Comparison of ENCODE assay signal across 1 cellular context in the genomic region with DNA sequence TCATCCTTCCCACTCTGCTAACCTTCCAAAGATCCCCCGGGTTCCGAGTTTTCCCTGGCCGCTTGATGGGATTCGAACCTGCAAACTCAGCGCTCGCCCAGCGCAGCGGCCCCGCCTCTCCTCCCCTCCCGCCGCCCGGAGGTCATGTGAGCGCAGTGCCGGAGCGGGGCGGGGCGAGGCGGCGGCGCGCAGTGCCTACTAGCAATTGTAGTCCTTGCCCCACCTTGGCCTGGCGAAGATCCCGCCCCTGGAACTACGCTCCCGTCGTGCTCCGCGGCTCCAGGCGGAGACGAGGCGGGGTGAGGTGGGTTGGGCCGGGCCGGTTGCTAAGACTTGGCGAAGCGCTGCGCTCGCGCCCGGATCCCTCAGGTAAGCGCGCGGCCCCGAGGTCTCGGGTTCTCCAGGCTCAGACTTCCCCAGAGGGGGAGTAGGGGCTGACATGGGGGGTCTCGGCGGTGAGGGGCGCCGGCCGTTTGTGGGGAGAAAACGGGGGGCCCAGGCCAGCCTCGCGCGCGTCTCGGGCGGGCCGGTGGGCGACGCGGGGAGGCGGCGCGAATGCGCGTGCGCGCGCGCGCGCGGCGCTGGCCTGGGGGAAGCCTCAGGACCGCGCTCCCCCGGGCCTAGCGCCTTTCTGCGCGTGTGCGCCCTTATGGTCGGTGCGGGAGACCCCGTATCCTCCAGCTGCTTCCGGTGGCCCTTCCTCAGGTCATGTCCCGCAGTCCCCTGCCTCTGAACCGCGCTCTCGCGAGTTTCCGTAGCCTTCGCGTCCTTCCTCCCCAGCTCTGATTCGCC.
TF ChIP-seq lines count a peak whose summit lies in the region.

A gene (plus strand): TSS at position 329 of the 792 bp plus-strand sequence. CDS start 6,649 bp downstream, outside the sequence.
A gene with protein sequence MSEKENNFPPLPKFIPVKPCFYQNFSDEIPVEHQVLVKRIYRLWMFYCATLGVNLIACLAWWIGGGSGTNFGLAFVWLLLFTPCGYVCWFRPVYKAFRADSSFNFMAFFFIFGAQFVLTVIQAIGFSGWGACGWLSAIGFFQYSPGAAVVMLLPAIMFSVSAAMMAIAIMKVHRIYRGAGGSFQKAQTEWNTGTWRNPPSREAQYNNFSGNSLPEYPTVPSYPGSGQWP (plus strand): TSS at position 329 of the 792 bp plus-strand sequence. CDS start 9,621 bp downstream, outside the sequence.

TF ChIP-seq in HepG2, 621 proteins besides CTCF, POLR2A, EP300 and RAD21 (continued from another document and continues in another):
- TF ChIP-seq, protein P1, sequence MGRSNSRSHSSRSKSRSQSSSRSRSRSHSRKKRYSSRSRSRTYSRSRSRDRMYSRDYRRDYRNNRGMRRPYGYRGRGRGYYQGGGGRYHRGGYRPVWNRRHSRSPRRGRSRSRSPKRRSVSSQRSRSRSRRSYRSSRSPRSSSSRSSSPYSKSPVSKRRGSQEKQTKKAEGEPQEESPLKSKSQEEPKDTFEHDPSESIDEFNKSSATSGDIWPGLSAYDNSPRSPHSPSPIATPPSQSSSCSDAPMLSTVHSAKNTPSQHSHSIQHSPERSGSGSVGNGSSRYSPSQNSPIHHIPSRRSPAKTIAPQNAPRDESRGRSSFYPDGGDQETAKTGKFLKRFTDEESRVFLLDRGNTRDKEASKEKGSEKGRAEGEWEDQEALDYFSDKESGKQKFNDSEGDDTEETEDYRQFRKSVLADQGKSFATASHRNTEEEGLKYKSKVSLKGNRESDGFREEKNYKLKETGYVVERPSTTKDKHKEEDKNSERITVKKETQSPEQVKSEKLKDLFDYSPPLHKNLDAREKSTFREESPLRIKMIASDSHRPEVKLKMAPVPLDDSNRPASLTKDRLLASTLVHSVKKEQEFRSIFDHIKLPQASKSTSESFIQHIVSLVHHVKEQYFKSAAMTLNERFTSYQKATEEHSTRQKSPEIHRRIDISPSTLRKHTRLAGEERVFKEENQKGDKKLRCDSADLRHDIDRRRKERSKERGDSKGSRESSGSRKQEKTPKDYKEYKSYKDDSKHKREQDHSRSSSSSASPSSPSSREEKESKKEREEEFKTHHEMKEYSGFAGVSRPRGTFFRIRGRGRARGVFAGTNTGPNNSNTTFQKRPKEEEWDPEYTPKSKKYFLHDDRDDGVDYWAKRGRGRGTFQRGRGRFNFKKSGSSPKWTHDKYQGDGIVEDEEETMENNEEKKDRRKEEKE (IDR thresholded peaks at IDR 0.05), result no peak
- no peak for TF ChIP-seq ZBTB21 (CRISPR knock-in tag; IDR thresholded peaks at IDR 0.05)
- peak; percentile 83 for TF ChIP-seq GABPA (IDR thresholded peaks at IDR 0.05; ENCODE audit: low read depth, low read length)
- peak; percentile 92 for TF ChIP-seq GABPA (CRISPR knock-in tag; IDR thresholded peaks at IDR 0.05; ENCODE audit: low read depth)
- TF ChIP-seq, protein P2, sequence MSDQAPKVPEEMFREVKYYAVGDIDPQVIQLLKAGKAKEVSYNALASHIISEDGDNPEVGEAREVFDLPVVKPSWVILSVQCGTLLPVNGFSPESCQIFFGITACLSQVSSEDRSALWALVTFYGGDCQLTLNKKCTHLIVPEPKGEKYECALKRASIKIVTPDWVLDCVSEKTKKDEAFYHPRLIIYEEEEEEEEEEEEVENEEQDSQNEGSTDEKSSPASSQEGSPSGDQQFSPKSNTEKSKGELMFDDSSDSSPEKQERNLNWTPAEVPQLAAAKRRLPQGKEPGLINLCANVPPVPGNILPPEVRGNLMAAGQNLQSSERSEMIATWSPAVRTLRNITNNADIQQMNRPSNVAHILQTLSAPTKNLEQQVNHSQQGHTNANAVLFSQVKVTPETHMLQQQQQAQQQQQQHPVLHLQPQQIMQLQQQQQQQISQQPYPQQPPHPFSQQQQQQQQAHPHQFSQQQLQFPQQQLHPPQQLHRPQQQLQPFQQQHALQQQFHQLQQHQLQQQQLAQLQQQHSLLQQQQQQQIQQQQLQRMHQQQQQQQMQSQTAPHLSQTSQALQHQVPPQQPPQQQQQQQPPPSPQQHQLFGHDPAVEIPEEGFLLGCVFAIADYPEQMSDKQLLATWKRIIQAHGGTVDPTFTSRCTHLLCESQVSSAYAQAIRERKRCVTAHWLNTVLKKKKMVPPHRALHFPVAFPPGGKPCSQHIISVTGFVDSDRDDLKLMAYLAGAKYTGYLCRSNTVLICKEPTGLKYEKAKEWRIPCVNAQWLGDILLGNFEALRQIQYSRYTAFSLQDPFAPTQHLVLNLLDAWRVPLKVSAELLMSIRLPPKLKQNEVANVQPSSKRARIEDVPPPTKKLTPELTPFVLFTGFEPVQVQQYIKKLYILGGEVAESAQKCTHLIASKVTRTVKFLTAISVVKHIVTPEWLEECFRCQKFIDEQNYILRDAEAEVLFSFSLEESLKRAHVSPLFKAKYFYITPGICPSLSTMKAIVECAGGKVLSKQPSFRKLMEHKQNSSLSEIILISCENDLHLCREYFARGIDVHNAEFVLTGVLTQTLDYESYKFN (CRISPR knock-in tag; conservative IDR thresholded peaks at IDR 0.05), result peak; percentile 37; the same call in 1 of the 2 replicates
- TF ChIP-seq, protein P3, sequence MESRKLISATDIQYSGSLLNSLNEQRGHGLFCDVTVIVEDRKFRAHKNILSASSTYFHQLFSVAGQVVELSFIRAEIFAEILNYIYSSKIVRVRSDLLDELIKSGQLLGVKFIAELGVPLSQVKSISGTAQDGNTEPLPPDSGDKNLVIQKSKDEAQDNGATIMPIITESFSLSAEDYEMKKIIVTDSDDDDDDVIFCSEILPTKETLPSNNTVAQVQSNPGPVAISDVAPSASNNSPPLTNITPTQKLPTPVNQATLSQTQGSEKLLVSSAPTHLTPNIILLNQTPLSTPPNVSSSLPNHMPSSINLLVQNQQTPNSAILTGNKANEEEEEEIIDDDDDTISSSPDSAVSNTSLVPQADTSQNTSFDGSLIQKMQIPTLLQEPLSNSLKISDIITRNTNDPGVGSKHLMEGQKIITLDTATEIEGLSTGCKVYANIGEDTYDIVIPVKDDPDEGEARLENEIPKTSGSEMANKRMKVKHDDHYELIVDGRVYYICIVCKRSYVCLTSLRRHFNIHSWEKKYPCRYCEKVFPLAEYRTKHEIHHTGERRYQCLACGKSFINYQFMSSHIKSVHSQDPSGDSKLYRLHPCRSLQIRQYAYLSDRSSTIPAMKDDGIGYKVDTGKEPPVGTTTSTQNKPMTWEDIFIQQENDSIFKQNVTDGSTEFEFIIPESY (CRISPR knock-in tag; IDR thresholded peaks at IDR 0.05), result peak; percentile 36; the same call in 1 of the 2 replicates
- TF ChIP-seq, protein P4, sequence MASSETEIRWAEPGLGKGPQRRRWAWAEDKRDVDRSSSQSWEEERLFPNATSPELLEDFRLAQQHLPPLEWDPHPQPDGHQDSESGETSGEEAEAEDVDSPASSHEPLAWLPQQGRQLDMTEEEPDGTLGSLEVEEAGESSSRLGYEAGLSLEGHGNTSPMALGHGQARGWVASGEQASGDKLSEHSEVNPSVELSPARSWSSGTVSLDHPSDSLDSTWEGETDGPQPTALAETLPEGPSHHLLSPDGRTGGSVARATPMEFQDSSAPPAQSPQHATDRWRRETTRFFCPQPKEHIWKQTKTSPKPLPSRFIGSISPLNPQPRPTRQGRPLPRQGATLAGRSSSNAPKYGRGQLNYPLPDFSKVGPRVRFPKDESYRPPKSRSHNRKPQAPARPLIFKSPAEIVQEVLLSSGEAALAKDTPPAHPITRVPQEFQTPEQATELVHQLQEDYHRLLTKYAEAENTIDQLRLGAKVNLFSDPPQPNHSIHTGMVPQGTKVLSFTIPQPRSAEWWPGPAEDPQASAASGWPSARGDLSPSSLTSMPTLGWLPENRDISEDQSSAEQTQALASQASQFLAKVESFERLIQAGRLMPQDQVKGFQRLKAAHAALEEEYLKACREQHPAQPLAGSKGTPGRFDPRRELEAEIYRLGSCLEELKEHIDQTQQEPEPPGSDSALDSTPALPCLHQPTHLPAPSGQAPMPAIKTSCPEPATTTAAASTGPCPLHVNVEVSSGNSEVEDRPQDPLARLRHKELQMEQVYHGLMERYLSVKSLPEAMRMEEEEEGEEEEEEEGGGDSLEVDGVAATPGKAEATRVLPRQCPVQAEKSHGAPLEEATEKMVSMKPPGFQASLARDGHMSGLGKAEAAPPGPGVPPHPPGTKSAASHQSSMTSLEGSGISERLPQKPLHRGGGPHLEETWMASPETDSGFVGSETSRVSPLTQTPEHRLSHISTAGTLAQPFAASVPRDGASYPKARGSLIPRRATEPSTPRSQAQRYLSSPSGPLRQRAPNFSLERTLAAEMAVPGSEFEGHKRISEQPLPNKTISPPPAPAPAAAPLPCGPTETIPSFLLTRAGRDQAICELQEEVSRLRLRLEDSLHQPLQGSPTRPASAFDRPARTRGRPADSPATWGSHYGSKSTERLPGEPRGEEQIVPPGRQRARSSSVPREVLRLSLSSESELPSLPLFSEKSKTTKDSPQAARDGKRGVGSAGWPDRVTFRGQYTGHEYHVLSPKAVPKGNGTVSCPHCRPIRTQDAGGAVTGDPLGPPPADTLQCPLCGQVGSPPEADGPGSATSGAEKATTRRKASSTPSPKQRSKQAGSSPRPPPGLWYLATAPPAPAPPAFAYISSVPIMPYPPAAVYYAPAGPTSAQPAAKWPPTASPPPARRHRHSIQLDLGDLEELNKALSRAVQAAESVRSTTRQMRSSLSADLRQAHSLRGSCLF (CRISPR knock-in tag; IDR thresholded peaks at IDR 0.05; ENCODE audit: borderline replicate concordance), result no peak
- no peak; the same call in 1 of the 2 replicates for TF ChIP-seq ZFP90 (CRISPR knock-in tag; IDR thresholded peaks at IDR 0.05; ENCODE audit: borderline replicate concordance)
- 0 out of 2 replicates have a peak, but pooled peaks have one; percentile 24 for TF ChIP-seq NFYC (CRISPR knock-in tag; IDR thresholded peaks at IDR 0.05)
- peak; percentile 46 for TF ChIP-seq ZEB1 (IDR thresholded peaks at IDR 0.05; ENCODE audit: insufficient replicate concordance, low read depth)
- TF ChIP-seq, protein P5, sequence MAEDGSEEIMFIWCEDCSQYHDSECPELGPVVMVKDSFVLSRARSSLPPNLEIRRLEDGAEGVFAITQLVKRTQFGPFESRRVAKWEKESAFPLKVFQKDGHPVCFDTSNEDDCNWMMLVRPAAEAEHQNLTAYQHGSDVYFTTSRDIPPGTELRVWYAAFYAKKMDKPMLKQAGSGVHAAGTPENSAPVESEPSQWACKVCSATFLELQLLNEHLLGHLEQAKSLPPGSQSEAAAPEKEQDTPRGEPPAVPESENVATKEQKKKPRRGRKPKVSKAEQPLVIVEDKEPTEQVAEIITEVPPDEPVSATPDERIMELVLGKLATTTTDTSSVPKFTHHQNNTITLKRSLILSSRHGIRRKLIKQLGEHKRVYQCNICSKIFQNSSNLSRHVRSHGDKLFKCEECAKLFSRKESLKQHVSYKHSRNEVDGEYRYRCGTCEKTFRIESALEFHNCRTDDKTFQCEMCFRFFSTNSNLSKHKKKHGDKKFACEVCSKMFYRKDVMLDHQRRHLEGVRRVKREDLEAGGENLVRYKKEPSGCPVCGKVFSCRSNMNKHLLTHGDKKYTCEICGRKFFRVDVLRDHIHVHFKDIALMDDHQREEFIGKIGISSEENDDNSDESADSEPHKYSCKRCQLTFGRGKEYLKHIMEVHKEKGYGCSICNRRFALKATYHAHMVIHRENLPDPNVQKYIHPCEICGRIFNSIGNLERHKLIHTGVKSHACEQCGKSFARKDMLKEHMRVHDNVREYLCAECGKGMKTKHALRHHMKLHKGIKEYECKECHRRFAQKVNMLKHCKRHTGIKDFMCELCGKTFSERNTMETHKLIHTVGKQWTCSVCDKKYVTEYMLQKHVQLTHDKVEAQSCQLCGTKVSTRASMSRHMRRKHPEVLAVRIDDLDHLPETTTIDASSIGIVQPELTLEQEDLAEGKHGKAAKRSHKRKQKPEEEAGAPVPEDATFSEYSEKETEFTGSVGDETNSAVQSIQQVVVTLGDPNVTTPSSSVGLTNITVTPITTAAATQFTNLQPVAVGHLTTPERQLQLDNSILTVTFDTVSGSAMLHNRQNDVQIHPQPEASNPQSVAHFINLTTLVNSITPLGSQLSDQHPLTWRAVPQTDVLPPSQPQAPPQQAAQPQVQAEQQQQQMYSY (CRISPR knock-in tag; IDR thresholded peaks at IDR 0.05), result no peak
- TF ChIP-seq TSC22D2 (CRISPR knock-in tag; IDR thresholded peaks at IDR 0.05; ENCODE audit: borderline replicate concordance), result no peak
- TF ChIP-seq RBAK (CRISPR knock-in tag; IDR thresholded peaks at IDR 0.05), result peak; percentile 63; the same call in 1 of the 2 replicates
- TF ChIP-seq, protein P6, sequence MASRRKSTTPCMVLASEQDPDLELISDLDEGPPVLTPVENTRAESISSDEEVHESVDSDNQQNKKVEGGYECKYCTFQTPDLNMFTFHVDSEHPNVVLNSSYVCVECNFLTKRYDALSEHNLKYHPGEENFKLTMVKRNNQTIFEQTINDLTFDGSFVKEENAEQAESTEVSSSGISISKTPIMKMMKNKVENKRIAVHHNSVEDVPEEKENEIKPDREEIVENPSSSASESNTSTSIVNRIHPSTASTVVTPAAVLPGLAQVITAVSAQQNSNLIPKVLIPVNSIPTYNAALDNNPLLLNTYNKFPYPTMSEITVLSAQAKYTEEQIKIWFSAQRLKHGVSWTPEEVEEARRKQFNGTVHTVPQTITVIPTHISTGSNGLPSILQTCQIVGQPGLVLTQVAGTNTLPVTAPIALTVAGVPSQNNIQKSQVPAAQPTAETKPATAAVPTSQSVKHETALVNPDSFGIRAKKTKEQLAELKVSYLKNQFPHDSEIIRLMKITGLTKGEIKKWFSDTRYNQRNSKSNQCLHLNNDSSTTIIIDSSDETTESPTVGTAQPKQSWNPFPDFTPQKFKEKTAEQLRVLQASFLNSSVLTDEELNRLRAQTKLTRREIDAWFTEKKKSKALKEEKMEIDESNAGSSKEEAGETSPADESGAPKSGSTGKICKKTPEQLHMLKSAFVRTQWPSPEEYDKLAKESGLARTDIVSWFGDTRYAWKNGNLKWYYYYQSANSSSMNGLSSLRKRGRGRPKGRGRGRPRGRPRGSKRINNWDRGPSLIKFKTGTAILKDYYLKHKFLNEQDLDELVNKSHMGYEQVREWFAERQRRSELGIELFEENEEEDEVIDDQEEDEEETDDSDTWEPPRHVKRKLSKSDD (CRISPR knock-in tag; IDR thresholded peaks at IDR 0.05; ENCODE audit: low read depth), result no peak
- no peak for TF ChIP-seq ZNF775 (CRISPR knock-in tag; IDR thresholded peaks at IDR 0.05; ENCODE audit: borderline replicate concordance)
- peak; percentile 72 for TF ChIP-seq YY1 (IDR thresholded peaks at IDR 0.05; ENCODE audit: insufficient read depth, insufficient replicate concordance, low read depth, low read length)
- TF ChIP-seq, protein P7, sequence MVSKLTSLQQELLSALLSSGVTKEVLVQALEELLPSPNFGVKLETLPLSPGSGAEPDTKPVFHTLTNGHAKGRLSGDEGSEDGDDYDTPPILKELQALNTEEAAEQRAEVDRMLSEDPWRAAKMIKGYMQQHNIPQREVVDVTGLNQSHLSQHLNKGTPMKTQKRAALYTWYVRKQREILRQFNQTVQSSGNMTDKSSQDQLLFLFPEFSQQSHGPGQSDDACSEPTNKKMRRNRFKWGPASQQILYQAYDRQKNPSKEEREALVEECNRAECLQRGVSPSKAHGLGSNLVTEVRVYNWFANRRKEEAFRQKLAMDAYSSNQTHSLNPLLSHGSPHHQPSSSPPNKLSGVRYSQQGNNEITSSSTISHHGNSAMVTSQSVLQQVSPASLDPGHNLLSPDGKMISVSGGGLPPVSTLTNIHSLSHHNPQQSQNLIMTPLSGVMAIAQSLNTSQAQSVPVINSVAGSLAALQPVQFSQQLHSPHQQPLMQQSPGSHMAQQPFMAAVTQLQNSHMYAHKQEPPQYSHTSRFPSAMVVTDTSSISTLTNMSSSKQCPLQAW (CRISPR knock-in tag; IDR thresholded peaks at IDR 0.05), result peak; percentile 86; the same call in 1 of the 2 replicates
- TF ChIP-seq, protein P8, sequence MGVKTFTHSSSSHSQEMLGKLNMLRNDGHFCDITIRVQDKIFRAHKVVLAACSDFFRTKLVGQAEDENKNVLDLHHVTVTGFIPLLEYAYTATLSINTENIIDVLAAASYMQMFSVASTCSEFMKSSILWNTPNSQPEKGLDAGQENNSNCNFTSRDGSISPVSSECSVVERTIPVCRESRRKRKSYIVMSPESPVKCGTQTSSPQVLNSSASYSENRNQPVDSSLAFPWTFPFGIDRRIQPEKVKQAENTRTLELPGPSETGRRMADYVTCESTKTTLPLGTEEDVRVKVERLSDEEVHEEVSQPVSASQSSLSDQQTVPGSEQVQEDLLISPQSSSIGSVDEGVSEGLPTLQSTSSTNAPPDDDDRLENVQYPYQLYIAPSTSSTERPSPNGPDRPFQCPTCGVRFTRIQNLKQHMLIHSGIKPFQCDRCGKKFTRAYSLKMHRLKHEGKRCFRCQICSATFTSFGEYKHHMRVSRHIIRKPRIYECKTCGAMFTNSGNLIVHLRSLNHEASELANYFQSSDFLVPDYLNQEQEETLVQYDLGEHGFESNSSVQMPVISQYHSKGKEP (CRISPR knock-in tag; IDR thresholded peaks at IDR 0.05), result peak; percentile 36; the same call in 1 of the 2 replicates
